Comparison of ENCODE assay signal across 14 cellular contexts in genomic region chr19:10752913-10753285, GRCh38. TPM values are rescaled to one million over a fixed set of nuclear protein-coding genes. Genes with fewer than 3 reads are reported as not detected.
DNase-seq lines count a peak whose midpoint lies in the region; ATAC-seq lines count a peak whose summit lies in the region.
"Had no signal": no experiment of that assay in that cellular context is flagged by ENCODE, and none has a peak within 500 bp of the region (broad histone marks: within the 10 kb centered on the region; RNA-seq: fewer than 3 reads in every experiment).

No MANE protein-coding gene starts in this region.

- H3K36me3 Mint-ChIP-seq in T-helper 1 cell treated with Interleukin-12 subunit alpha and Interleukin-12 subunit beta and Interleukin-4 antibody, amounts not matched to agents 30 μg/mL and 1 μg/mL, for 36 hours (ENCODE audit: low read depth) = peaks cover 13% of the 10 kb centered on the region
- H3K36me3 Mint-ChIP-seq in CD8-positive, alpha-beta memory T cell = peaks cover 0 to 6% (median 0%) of the 10 kb centered on the region in 3 donors
- H3K36me3 Mint-ChIP-seq in natural killer cell treated with Interleukin-12 subunit alpha and Interleukin-12 subunit beta and Interleukin-15 and Interleukin-18, amount 100 ng/mL, for 72 hours = no peaks in the 10 kb centered on the region

- H3K36me3 ChIP-seq in CD8-positive, alpha-beta memory T cell (ENCODE audit: insufficient read depth, low read length) = no peaks in the 10 kb centered on the region
- H3K36me3 ChIP-seq in duodenal mucosa (ENCODE audit: control insufficient read depth in 1 of 2, insufficient read depth in 2 of 2, low read length in 2 of 2) = no peaks in the 10 kb centered on the region

- POLR2A ChIA-PET in CD8-positive, alpha-beta memory T cell (lab: Charles Lee) = interaction anchor here (0.6 kb wide), 1 partner anchor 427 kb away, joined by 3 read pairs; no protein-coding TSS in a partner anchor

- H3K9me3 ChIP-seq in CD8-positive, alpha-beta memory T cell (ENCODE audit: low read length) = no peaks in the 10 kb centered on the region
- no peaks in the 10 kb centered on the region for H3K9me3 ChIP-seq in duodenal mucosa (ENCODE audit: control insufficient read depth in 1 of 2, low read length in 2 of 2)

- peaks cover 88% of the 10 kb centered on the region for H3K4me1 ChIP-seq in CD8-positive, alpha-beta memory T cell (ENCODE audit: insufficient read depth, low read length)
- H3K4me1 ChIP-seq in duodenal mucosa (ENCODE audit: control insufficient read depth in 1 of 2, insufficient read depth in 2 of 2, low read length in 2 of 2) = peaks cover 63 to 68% of the 10 kb centered on the region in 2 donors

- H3K9ac ChIP-seq in duodenal mucosa (ENCODE audit: low read depth in 1 of 2, low read length in 2 of 2) = no peak overlapping the region

- peaks cover 66% of the 10 kb centered on the region for H3K4me1 Mint-ChIP-seq in T-helper 1 cell treated with Interleukin-12 subunit alpha and Interleukin-12 subunit beta and Interleukin-4 antibody, amounts not matched to agents 30 μg/mL and 1 μg/mL, for 36 hours (ENCODE audit: low read depth)
- H3K4me1 Mint-ChIP-seq in CD8-positive, alpha-beta memory T cell = peaks cover 60 to 95% (median 81%) of the 10 kb centered on the region in 3 donors
- peaks cover 63 to 70% of the 10 kb centered on the region in 2 donors for H3K4me1 Mint-ChIP-seq in natural killer cell treated with Interleukin-12 subunit alpha and Interleukin-12 subunit beta and Interleukin-15 and Interleukin-18, amount 100 ng/mL, for 72 hours (ENCODE audit: low read depth in 2 of 2)

- H3K27me3 Mint-ChIP-seq in T-helper 1 cell treated with Interleukin-12 subunit alpha and Interleukin-12 subunit beta and Interleukin-4 antibody, amounts not matched to agents 30 μg/mL and 1 μg/mL, for 36 hours (ENCODE audit: low read depth) = no peaks in the 10 kb centered on the region
- peaks cover 0 to 2% of the 10 kb centered on the region in 2 donors for H3K27me3 Mint-ChIP-seq in CD8-positive, alpha-beta memory T cell
- no peaks in the 10 kb centered on the region for H3K27me3 Mint-ChIP-seq in natural killer cell treated with Interleukin-12 subunit alpha and Interleukin-12 subunit beta and Interleukin-15 and Interleukin-18, amount 100 ng/mL, for 72 hours

- H3K27ac Mint-ChIP-seq in T-helper 1 cell treated with Interleukin-12 subunit alpha and Interleukin-12 subunit beta and Interleukin-4 antibody, amounts not matched to agents 30 μg/mL and 1 μg/mL, for 36 hours = peak overlapping the region; percentile 9
- H3K27ac Mint-ChIP-seq in CD8-positive, alpha-beta memory T cell = peak overlapping the region in 7 of 8 donors; percentile 64 to 100 (median 86)
- peak overlapping the region; percentile 38 to 91 for H3K27ac Mint-ChIP-seq in natural killer cell treated with Interleukin-12 subunit alpha and Interleukin-12 subunit beta and Interleukin-15 and Interleukin-18, amount 100 ng/mL, for 72 hours

- CTCF ChIA-PET in CD8-positive, alpha-beta memory T cell (lab: Charles Lee) = no interaction called here

- no peak for DNase-seq in T-helper 1 cell
- no peak for DNase-seq in CD8-positive, alpha-beta memory T cell
- DNase-seq in natural killer cell treated with Interleukin-12 subunit alpha and Interleukin-12 subunit beta and Interleukin-15 and Interleukin-18, amount 100 ng/mL, for 72 hours (ENCODE audit: low spot score) = no peak
- DNase-seq in germinal center (ENCODE audit: low spot score) = no peak
- DNase-seq in cerebellum (ENCODE audit: low spot score) = no peak
- DNase-seq in stimulated activated CD4-positive, alpha-beta T cell treated with anti-CD3 and anti-CD28 coated beads, Interleukin-4, amount 100 ng/mL, for 4 hours = no peak
- DNase-seq: foreskin melanocyte, KBM-7, mesendoderm, SHP77 treated with DMSO at 0.1 percent for 48 hours had no signal

- H3K9me3 Mint-ChIP-seq in T-helper 1 cell treated with Interleukin-12 subunit alpha and Interleukin-12 subunit beta and Interleukin-4 antibody, amounts not matched to agents 30 μg/mL and 1 μg/mL, for 36 hours = no peaks in the 10 kb centered on the region
- no peaks in the 10 kb centered on the region for H3K9me3 Mint-ChIP-seq in CD8-positive, alpha-beta memory T cell
- no peaks in the 10 kb centered on the region for H3K9me3 Mint-ChIP-seq in natural killer cell treated with Interleukin-12 subunit alpha and Interleukin-12 subunit beta and Interleukin-15 and Interleukin-18, amount 100 ng/mL, for 72 hours

- H3K27ac ChIP-seq in CD8-positive, alpha-beta memory T cell (ENCODE audit: low read depth, low read length) = peak overlapping the region; percentile 24
- H3K27ac ChIP-seq in duodenal mucosa (ENCODE audit: low read depth, low read length) = peak overlapping the region; percentile 4
- H3K27ac ChIP-seq: 22Rv1 had no signal

- no peaks in the 10 kb centered on the region for H3K27me3 ChIP-seq in CD8-positive, alpha-beta memory T cell (ENCODE audit: insufficient read depth, low read length, poor library complexity, severe bottlenecking)
- H3K27me3 ChIP-seq in duodenal mucosa (ENCODE audit: control insufficient read depth in 1 of 2, insufficient read depth in 2 of 2, low read length in 2 of 2) = no peaks in the 10 kb centered on the region

- H3K4me3 Mint-ChIP-seq in T-helper 1 cell treated with Interleukin-12 subunit alpha and Interleukin-12 subunit beta and Interleukin-4 antibody, amounts not matched to agents 30 μg/mL and 1 μg/mL, for 36 hours = no peak overlapping the region
- H3K4me3 Mint-ChIP-seq in CD8-positive, alpha-beta memory T cell = peak overlapping the region in 1 of 7 donors; percentile 28
- H3K4me3 Mint-ChIP-seq in natural killer cell treated with Interleukin-12 subunit alpha and Interleukin-12 subunit beta and Interleukin-15 and Interleukin-18, amount 100 ng/mL, for 72 hours = no peak overlapping the region

- H3K4me3 ChIP-seq in CD8-positive, alpha-beta memory T cell (ENCODE audit: low read length) = no peak overlapping the region
- no peak overlapping the region for H3K4me3 ChIP-seq in duodenal mucosa (ENCODE audit: low read depth in 1 of 2, low read length in 2 of 2)
- H3K4me3 ChIP-seq: GM12878 had no signal

- ATAC-seq in natural killer cell treated with Interleukin-12 subunit alpha and Interleukin-12 subunit beta and Interleukin-15 and Interleukin-18, amount 100 ng/mL, for 72 hours = no peak
- ATAC-seq: GM12878 had no signal

RNA-seq across cellular contexts. Expression of gene DNM2, which starts 35.0 kb away (rescaled TPM):
- 100 to 1,000 TPM; 154 to 165 TPM for total RNA-seq in CD8-positive, alpha-beta memory T cell
- 105 TPM for polyA plus RNA-seq in CD8-positive, alpha-beta memory T cell
- total RNA-seq in natural killer cell treated with Interleukin-12 subunit alpha and Interleukin-12 subunit beta and Interleukin-15 and Interleukin-18, amount 100 ng/mL, for 72 hours = 100 to 1,000 TPM; 403 to 422 TPM
- 67.1 TPM for total RNA-seq in cerebellum

RNA-seq across cellular contexts. Expression of gene QTRT1, which starts 51.7 kb away (rescaled TPM):
- 10 to 100 TPM; 76.1 to 80.1 TPM for total RNA-seq in CD8-positive, alpha-beta memory T cell
- polyA plus RNA-seq in CD8-positive, alpha-beta memory T cell = 32.2 TPM
- total RNA-seq in natural killer cell treated with Interleukin-12 subunit alpha and Interleukin-12 subunit beta and Interleukin-15 and Interleukin-18, amount 100 ng/mL, for 72 hours = 100 to 1,000 TPM in 1 of 2 donors, 10 to 100 TPM in 1; 32.0 to 110 TPM
- total RNA-seq in cerebellum = 28.1 TPM

Comparison
In these comparisons a context has a peak if more than half of its experiments do, and no peak if none do; other contexts are left out.
1. H3K27ac Mint-ChIP-seq: peak in every context shown above with its lines; median percentile 86 in CD8-positive, alpha-beta memory T cell; 64 in natural killer cell treated with Interleukin-12 subunit alpha and Interleukin-12 subunit beta and Interleukin-15 and Interleukin-18, amount 100 ng/mL, for 72 hours; 9 in T-helper 1 cell treated with Interleukin-12 subunit alpha and Interleukin-12 subunit beta and Interleukin-4 antibody, amounts not matched to agents 30 μg/mL and 1 μg/mL, for 36 hours.